Comparison of ENCODE assay signal across 1 cellular context in the genomic region with DNA sequence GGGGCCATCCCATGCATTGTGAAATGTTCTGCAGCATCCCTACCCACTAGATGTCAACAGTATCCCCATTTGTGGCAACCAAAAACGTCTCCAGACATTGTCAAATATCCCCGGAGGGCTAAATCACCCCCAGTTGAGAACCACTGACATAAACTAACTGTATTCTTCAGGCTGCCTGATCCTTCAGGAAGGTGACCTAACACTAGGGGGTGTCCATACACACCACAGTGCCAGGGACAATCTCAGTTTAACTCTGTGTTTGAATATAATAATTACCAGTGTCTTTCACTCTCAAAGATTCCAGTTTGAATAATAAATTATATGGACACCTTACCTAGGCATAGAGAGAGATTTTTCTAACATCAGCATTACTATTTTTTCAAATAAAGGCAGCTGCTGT.
TF ChIP-seq lines count a peak whose summit lies in the region.

No MANE protein-coding gene starts in this region.

TF ChIP-seq in GM23338, 12 proteins besides CTCF, POLR2A, EP300 and RAD21 (continued from another document):
- TF ChIP-seq, protein P1, sequence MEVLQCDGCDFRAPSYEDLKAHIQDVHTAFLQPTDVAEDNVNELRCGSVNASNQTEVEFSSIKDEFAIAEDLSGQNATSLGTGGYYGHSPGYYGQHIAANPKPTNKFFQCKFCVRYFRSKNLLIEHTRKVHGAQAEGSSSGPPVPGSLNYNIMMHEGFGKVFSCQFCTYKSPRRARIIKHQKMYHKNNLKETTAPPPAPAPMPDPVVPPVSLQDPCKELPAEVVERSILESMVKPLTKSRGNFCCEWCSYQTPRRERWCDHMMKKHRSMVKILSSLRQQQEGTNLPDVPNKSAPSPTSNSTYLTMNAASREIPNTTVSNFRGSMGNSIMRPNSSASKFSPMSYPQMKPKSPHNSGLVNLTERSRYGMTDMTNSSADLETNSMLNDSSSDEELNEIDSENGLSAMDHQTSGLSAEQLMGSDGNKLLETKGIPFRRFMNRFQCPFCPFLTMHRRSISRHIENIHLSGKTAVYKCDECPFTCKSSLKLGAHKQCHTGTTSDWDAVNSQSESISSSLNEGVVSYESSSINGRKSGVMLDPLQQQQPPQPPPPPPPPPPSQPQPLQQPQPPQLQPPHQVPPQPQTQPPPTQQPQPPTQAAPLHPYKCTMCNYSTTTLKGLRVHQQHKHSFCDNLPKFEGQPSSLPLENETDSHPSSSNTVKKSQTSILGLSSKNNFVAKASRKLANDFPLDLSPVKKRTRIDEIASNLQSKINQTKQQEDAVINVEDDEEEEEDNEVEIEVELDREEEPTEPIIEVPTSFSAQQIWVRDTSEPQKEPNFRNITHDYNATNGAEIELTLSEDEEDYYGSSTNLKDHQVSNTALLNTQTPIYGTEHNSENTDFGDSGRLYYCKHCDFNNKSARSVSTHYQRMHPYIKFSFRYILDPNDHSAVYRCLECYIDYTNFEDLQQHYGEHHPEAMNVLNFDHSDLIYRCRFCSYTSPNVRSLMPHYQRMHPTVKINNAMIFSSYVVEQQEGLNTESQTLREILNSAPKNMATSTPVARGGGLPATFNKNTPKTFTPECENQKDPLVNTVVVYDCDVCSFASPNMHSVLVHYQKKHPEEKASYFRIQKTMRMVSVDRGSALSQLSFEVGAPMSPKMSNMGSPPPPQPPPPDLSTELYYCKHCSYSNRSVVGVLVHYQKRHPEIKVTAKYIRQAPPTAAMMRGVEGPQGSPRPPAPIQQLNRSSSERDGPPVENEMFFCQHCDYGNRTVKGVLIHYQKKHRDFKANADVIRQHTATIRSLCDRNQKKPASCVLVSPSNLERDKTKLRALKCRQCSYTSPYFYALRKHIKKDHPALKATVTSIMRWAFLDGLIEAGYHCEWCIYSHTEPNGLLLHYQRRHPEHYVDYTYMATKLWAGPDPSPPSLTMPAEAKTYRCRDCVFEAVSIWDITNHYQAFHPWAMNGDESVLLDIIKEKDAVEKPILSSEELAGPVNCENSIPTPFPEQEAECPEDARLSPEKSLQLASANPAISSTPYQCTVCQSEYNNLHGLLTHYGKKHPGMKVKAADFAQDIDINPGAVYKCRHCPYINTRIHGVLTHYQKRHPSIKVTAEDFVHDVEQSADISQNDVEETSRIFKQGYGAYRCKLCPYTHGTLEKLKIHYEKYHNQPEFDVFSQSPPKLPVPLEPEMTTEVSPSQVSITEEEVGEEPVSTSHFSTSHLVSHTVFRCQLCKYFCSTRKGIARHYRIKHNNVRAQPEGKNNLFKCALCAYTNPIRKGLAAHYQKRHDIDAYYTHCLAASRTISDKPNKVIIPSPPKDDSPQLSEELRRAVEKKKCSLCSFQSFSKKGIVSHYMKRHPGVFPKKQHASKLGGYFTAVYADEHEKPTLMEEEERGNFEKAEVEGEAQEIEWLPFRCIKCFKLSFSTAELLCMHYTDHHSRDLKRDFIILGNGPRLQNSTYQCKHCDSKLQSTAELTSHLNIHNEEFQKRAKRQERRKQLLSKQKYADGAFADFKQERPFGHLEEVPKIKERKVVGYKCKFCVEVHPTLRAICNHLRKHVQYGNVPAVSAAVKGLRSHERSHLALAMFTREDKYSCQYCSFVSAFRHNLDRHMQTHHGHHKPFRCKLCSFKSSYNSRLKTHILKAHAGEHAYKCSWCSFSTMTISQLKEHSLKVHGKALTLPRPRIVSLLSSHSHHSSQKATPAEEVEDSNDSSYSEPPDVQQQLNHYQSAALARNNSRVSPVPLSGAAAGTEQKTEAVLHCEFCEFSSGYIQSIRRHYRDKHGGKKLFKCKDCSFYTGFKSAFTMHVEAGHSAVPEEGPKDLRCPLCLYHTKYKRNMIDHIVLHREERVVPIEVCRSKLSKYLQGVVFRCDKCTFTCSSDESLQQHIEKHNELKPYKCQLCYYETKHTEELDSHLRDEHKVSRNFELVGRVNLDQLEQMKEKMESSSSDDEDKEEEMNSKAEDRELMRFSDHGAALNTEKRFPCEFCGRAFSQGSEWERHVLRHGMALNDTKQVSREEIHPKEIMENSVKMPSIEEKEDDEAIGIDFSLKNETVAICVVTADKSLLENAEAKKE (CRISPR knock-in tag; IDR thresholded peaks at IDR 0.05) = no peak
TF ChIP-seq in GM23338: peak in this region for 0.
